ENCODE assay signal across 22 cellular contexts in the genomic region with DNA sequence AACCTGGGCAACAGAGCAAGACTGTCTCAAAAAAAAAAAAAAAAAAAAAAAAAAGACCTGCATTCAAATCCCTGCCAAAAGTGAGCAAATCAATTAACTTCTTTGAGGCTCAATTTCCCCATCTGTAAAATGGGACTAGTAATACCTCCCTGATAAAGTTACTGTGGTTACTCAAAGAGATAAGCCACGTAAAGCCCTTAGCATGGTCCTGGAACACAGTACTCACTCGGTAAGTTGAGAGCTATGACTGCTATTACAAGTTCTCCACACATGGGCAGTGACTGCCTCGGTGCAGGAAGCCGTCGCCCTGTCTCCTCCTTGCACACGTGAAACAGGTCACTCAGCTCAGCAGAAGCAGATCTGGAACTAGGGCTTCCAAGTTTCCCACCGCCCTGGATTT. TPM values are rescaled to one million over a fixed set of nuclear protein-coding genes. Genes with fewer than 3 reads are reported as not detected.
A peak's percentile ranks its signal among the peaks of the same experiment; 100 is the strongest.
DNase-seq lines count a peak whose midpoint lies in the region; ATAC-seq and TF ChIP-seq lines count a peak whose summit lies in the region.
"Had no signal": no experiment of that assay in that cellular context is flagged by ENCODE, and none has a peak within 500 bp of the region (broad histone marks: within the 10 kb centered on the region; RNA-seq: fewer than 3 reads in every experiment).

No MANE protein-coding gene starts in this region.

- intact Hi-C loops in activated CD4-positive, alpha-beta T cell treated with anti-CD3 and anti-CD28 coated beads for 36 hours (cut with DNase I, micrococcal nuclease): no loop called here
- intact Hi-C loops in CD8-positive, alpha-beta T cell (cut with DNase I, micrococcal nuclease): no loop called here
- intact Hi-C loops in esophagus muscularis mucosa (cut with DNase I): no loop called here

- H3K9me3 Mint-ChIP-seq in activated CD4-positive, alpha-beta T cell treated with anti-CD3 and anti-CD28 coated beads for 36 hours (ENCODE audit: low read depth): no peaks in the 10 kb centered on the region
- no peaks in the 10 kb centered on the region for H3K9me3 Mint-ChIP-seq in CD8-positive, alpha-beta T cell
- H3K9me3 Mint-ChIP-seq in T-helper 2 cell treated with Interferon-gamma antibody and Interleukin-4, amounts not matched to agents 5 μg/mL and 100 μg/mL, for 36 hours: no peaks in the 10 kb centered on the region
- H3K9me3 Mint-ChIP-seq in naive thymus-derived CD8-positive, alpha-beta T cell: no peaks in the 10 kb centered on the region
- H3K9me3 Mint-ChIP-seq: endodermal cell had no signal

- POLR2A ChIA-PET in activated CD4-positive, alpha-beta T cell treated with anti-CD3 and anti-CD28 coated beads for 36 hours (lab: Charles Lee): interaction anchor here (0.6 to 1.4 kb wide), 4 partner anchors 8 to 147 kb away, joined by 3 to 4 read pairs (median 4); no protein-coding TSS in a partner anchor
- POLR2A ChIA-PET in CD8-positive, alpha-beta T cell (lab: Charles Lee): interaction anchor here (1.0 kb wide), 2 partner anchors 9 to 93 kb away, joined by 4 read pairs; no protein-coding TSS in a partner anchor
- POLR2A ChIA-PET in naive thymus-derived CD8-positive, alpha-beta T cell (lab: Charles Lee): interaction anchor here (0.6 to 14.0 kb wide), 10 partner anchors 8 to 83 kb away, joined by 3 to 292 read pairs (median 4); no protein-coding TSS in a partner anchor

- CTCF ChIA-PET in activated CD4-positive, alpha-beta T cell treated with anti-CD3 and anti-CD28 coated beads for 36 hours (lab: Charles Lee): interaction anchor here (1.6 to 1.9 kb wide), 2 partner anchors 9 to 21 kb away, joined by 3 to 6 read pairs; no protein-coding TSS in a partner anchor
- CTCF ChIA-PET in CD8-positive, alpha-beta T cell (lab: Charles Lee): interaction anchor here (0.8 to 1.3 kb wide), 2 partner anchors 15 to 37 kb away, joined by 3 to 5 read pairs; no protein-coding TSS in a partner anchor

- peaks cover 61% of the 10 kb centered on the region for H3K4me1 ChIP-seq in CD8-positive, alpha-beta T cell (ENCODE audit: insufficient read depth, low read length)
- H3K4me1 ChIP-seq in esophagus muscularis mucosa: peaks cover 50 to 59% (median 52%) of the 10 kb centered on the region in 4 donors

- TF ChIP-seq CTCF in CD8-positive, alpha-beta T cell (IDR thresholded peaks at IDR 0.05): no peak
- TF ChIP-seq CTCF in esophagus muscularis mucosa (IDR thresholded peaks at IDR 0.05): no peak

- no peak for TF ChIP-seq POLR2A in esophagus muscularis mucosa (IDR thresholded peaks at IDR 0.05; ENCODE audit: low read depth)

- no peaks in the 10 kb centered on the region for H3K9me3 ChIP-seq in CD8-positive, alpha-beta T cell (ENCODE audit: low read length)
- H3K9me3 ChIP-seq in esophagus muscularis mucosa: no peaks in the 10 kb centered on the region
- H3K9me3 ChIP-seq: colonic mucosa, HAP-1 had no signal

- H3K36me3 Mint-ChIP-seq in activated CD4-positive, alpha-beta T cell treated with anti-CD3 and anti-CD28 coated beads for 36 hours (ENCODE audit: low read depth): peaks cover 3% of the 10 kb centered on the region
- H3K36me3 Mint-ChIP-seq in CD8-positive, alpha-beta T cell: no peaks in the 10 kb centered on the region
- peaks cover 1% of the 10 kb centered on the region for H3K36me3 Mint-ChIP-seq in T-helper 2 cell treated with Interferon-gamma antibody and Interleukin-4, amounts not matched to agents 5 μg/mL and 100 μg/mL, for 36 hours (ENCODE audit: low read depth)
- H3K36me3 Mint-ChIP-seq in naive thymus-derived CD8-positive, alpha-beta T cell: no peaks in the 10 kb centered on the region

- H3K4me1 Mint-ChIP-seq in activated CD4-positive, alpha-beta T cell treated with anti-CD3 and anti-CD28 coated beads for 36 hours: peaks cover 74% of the 10 kb centered on the region
- peaks cover 64% of the 10 kb centered on the region for H3K4me1 Mint-ChIP-seq in CD8-positive, alpha-beta T cell (ENCODE audit: low read depth)
- peaks cover 48% of the 10 kb centered on the region for H3K4me1 Mint-ChIP-seq in T-helper 2 cell treated with Interferon-gamma antibody and Interleukin-4, amounts not matched to agents 5 μg/mL and 100 μg/mL, for 36 hours (ENCODE audit: low read depth)
- peaks cover 36 to 80% (median 63%) of the 10 kb centered on the region in 4 donors for H3K4me1 Mint-ChIP-seq in naive thymus-derived CD8-positive, alpha-beta T cell

- no peaks in the 10 kb centered on the region for H3K27me3 ChIP-seq in CD8-positive, alpha-beta T cell (ENCODE audit: insufficient read depth, low read length)
- H3K27me3 ChIP-seq in esophagus muscularis mucosa: no peaks in the 10 kb centered on the region
- H3K27me3 ChIP-seq: colonic mucosa had no signal

- no peak overlapping the region for H3K27ac ChIP-seq in CD8-positive, alpha-beta T cell (ENCODE audit: low read depth, low read length)
- H3K27ac ChIP-seq in esophagus muscularis mucosa (replicated peaks in 1 of 4): no peak overlapping the region
- H3K27ac ChIP-seq: 22Rv1, colonic mucosa had no signal

- H3K27me3 Mint-ChIP-seq in activated CD4-positive, alpha-beta T cell treated with anti-CD3 and anti-CD28 coated beads for 36 hours: no peaks in the 10 kb centered on the region
- H3K27me3 Mint-ChIP-seq in CD8-positive, alpha-beta T cell (ENCODE audit: low read depth): no peaks in the 10 kb centered on the region
- H3K27me3 Mint-ChIP-seq in T-helper 2 cell treated with Interferon-gamma antibody and Interleukin-4, amounts not matched to agents 5 μg/mL and 100 μg/mL, for 36 hours (ENCODE audit: low read depth): no peaks in the 10 kb centered on the region
- H3K27me3 Mint-ChIP-seq in naive thymus-derived CD8-positive, alpha-beta T cell: no peaks in the 10 kb centered on the region

- no peak overlapping the region for H3K4me3 Mint-ChIP-seq in activated CD4-positive, alpha-beta T cell treated with anti-CD3 and anti-CD28 coated beads for 36 hours
- no peak overlapping the region for H3K4me3 Mint-ChIP-seq in CD8-positive, alpha-beta T cell
- H3K4me3 Mint-ChIP-seq in T-helper 2 cell treated with Interferon-gamma antibody and Interleukin-4, amounts not matched to agents 5 μg/mL and 100 μg/mL, for 36 hours: no peak overlapping the region
- H3K4me3 Mint-ChIP-seq in naive thymus-derived CD8-positive, alpha-beta T cell: peak overlapping the region in 5 of 10 donors; percentile 10 to 42 (median 27)
- H3K4me3 Mint-ChIP-seq: endodermal cell had no signal

- peak; percentile 57 for DNase-seq in activated CD4-positive, alpha-beta T cell treated with anti-CD3 and anti-CD28 coated beads for 36 hours
- DNase-seq in activated CD4-positive, alpha-beta T cell treated with anti-CD3 and anti-CD28 coated beads for 1 hour: no peak
- DNase-seq in CD8-positive, alpha-beta T cell: no peak
- no peak for DNase-seq in T-helper 2 cell treated with Interferon-gamma antibody and Interleukin-4, amounts not matched to agents 5 μg/mL and 100 μg/mL, for 36 hours (ENCODE audit: low spot score)
- no peak for DNase-seq in naive thymus-derived CD8-positive, alpha-beta T cell
- DNase-seq in T-helper 9 cell (no peak), esophagus muscularis mucosa (ENCODE audit: extremely low spot score) (no peak)
- no peak for DNase-seq in stimulated activated naive CD4-positive, alpha-beta T cell treated with Interleukin-2 at 50 U/mL for 16 hours (lab: John Stamatoyannopoulos, UW)
- DNase-seq: activated CD4-positive, CD25-positive, alpha-beta regulatory T cell treated with anti-CD3 and anti-CD28 coated beads, Interleukin-2, amount 50 U/mL, for 72 hours; colonic mucosa; endodermal cell; glutamatergic neuron; Kasumi-1; left colon; NCI-H1092 treated with DMSO at 0.1 percent for 48 hours; NCI-H2029 treated with DMSO at 0.1 percent for 48 hours; NCI-H446; RPMI8226; stimulated activated CD4-positive, alpha-beta T cell treated with anti-CD3 and anti-CD28 coated beads, Interleukin-4, amount 100 ng/mL, for 1 hour had no signal

- no peak overlapping the region for H3K4me3 ChIP-seq in CD8-positive, alpha-beta T cell (ENCODE audit: low read depth, low read length)
- no peak overlapping the region for H3K4me3 ChIP-seq in esophagus muscularis mucosa
- H3K4me3 ChIP-seq: colonic mucosa, HAP-1 had no signal

- ATAC-seq in activated CD4-positive, alpha-beta T cell treated with anti-CD3 and anti-CD28 coated beads for 36 hours: peak; percentile 76
- ATAC-seq in CD8-positive, alpha-beta T cell: peak; percentile 59
- ATAC-seq in naive thymus-derived CD8-positive, alpha-beta T cell: peak; percentile 56 to 79
- ATAC-seq: left colon, SK-N-SH treated with all-trans-retinoic acid at 6 μM for 48 hours had no signal

- 91% methylated on average over 7 of the region's 7 CpGs for WGBS in esophagus muscularis mucosa

- TF ChIP-seq EP300 in esophagus muscularis mucosa (IDR thresholded peaks at IDR 0.05): no peak

- H3K27ac Mint-ChIP-seq in activated CD4-positive, alpha-beta T cell treated with anti-CD3 and anti-CD28 coated beads for 36 hours: peak overlapping the region; percentile 11
- H3K27ac Mint-ChIP-seq in CD8-positive, alpha-beta T cell: no peak overlapping the region
- H3K27ac Mint-ChIP-seq in T-helper 2 cell treated with Interferon-gamma antibody and Interleukin-4, amounts not matched to agents 5 μg/mL and 100 μg/mL, for 36 hours: peak overlapping the region; percentile 32
- peak overlapping the region in 4 of 10 donors; percentile 22 to 72 (median 58) for H3K27ac Mint-ChIP-seq in naive thymus-derived CD8-positive, alpha-beta T cell
- H3K27ac Mint-ChIP-seq: endodermal cell had no signal

- H3K36me3 ChIP-seq in CD8-positive, alpha-beta T cell (ENCODE audit: insufficient read depth, low read length): no peaks in the 10 kb centered on the region
- no peaks in the 10 kb centered on the region for H3K36me3 ChIP-seq in esophagus muscularis mucosa
- H3K36me3 ChIP-seq: colonic mucosa, HAP-1 had no signal

RNA-seq across cellular contexts. Expression of gene DDIT4, which starts 37.9 kb away (rescaled TPM):
- 1,000 to 10,000 TPM in 1 of 2 experiments, 100 to 1,000 TPM in 1; 750 to 1,039 TPM for total RNA-seq in activated CD4-positive, alpha-beta T cell treated with anti-CD3 and anti-CD28 coated beads for 36 hours
- 100 to 1,000 TPM; 351 to 360 TPM for total RNA-seq in CD8-positive, alpha-beta T cell
- 10 to 100 TPM; 23.8 to 29.6 TPM for total RNA-seq in naive thymus-derived CD8-positive, alpha-beta T cell
- polyA plus RNA-seq in naive thymus-derived CD8-positive, alpha-beta T cell: 100 to 1,000 TPM in 2 of 3 donors, 10 to 100 TPM in 1; 68.0 to 190 (median 189) TPM
- total RNA-seq in esophagus muscularis mucosa: 100 to 1,000 TPM in 3 of 4 donors, 10 to 100 TPM in 1; 77.4 to 247 (median 146) TPM

RNA-seq across cellular contexts. Expression of gene DNAJB12, which starts 43.1 kb away (rescaled TPM):
- total RNA-seq in activated CD4-positive, alpha-beta T cell treated with anti-CD3 and anti-CD28 coated beads for 36 hours: 10 to 100 TPM; 19.7 to 21.9 TPM
- total RNA-seq in CD8-positive, alpha-beta T cell: 10 to 100 TPM; 33.9 to 37.5 TPM
- total RNA-seq in naive thymus-derived CD8-positive, alpha-beta T cell: 10 to 100 TPM; 25.5 to 27.9 TPM
- polyA plus RNA-seq in naive thymus-derived CD8-positive, alpha-beta T cell: 10 to 100 TPM; 13.1 to 25.0 (median 16.6) TPM
- total RNA-seq in esophagus muscularis mucosa: 10 to 100 TPM; 27.8 to 46.5 (median 37.8) TPM
